11 cellular contexts compared by ENCODE assay signal in the genomic region with DNA sequence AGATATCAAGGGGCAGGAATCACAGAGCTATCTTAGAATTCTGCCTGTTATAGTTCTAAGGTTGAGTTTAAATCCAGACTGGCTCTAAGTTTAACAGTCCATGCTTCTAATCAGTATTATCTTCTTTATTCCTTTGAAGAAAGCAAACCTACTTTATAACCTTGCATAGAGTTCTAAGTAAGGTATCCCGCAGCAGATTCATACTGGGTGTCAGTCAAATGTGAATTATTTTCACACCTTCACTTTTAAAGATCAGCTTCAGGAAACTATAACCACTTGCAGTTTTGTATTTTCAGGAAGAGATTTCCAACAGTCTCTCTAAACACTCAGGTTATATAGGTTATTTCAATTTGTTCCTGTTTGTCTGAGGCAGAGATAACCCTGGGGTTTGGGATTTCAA. TPM values are rescaled to one million over a fixed set of nuclear protein-coding genes. Genes with fewer than 3 reads are reported as not detected.
DNase-seq lines count a peak whose midpoint lies in the region; ATAC-seq, FAIRE-seq and TF ChIP-seq lines count a peak whose summit lies in the region.
"Had no signal": no experiment of that assay in that cellular context is flagged by ENCODE, and none has a peak within 500 bp of the region (broad histone marks: within the 10 kb centered on the region; RNA-seq: fewer than 3 reads in every experiment).

No MANE protein-coding gene starts in this region.

- POLR2A ChIA-PET in naive thymus-derived CD4-positive, alpha-beta T cell (lab: Charles Lee), result interaction anchor here (1.4 kb wide), 1 partner anchor 13 kb away, joined by 3 read pairs; no protein-coding TSS in a partner anchor

- peaks cover 10% of the 10 kb centered on the region; the same call in 1 of the 2 replicates for H3K36me3 ChIP-seq in Karpas-422 (ENCODE audit: insufficient read depth, low read length)
- H3K36me3 ChIP-seq in naive thymus-derived CD4-positive, alpha-beta T cell (ENCODE audit: control insufficient read depth in 2 of 3, insufficient read depth in 3 of 3, low read length in 3 of 3), result peaks cover 0 to 40% (median 19%) of the 10 kb centered on the region in 3 experiments
- peaks cover 0 to 7% (median 0%) of the 10 kb centered on the region in 3 donors for H3K36me3 ChIP-seq in pancreas
- H3K36me3 ChIP-seq in brain microvascular endothelial cell (replicated peaks), result peaks cover 6% of the 10 kb centered on the region

- in situ Hi-C loops in brain microvascular endothelial cell (cut with HindIII; ENCODE audit: low pct_ligation_motif_present, low sequenced_read_pairs), result no loop called here

- FAIRE-seq in pancreas (lab: Jason Lieb, UNC), result no peak

- peaks cover 47% of the 10 kb centered on the region for H3K79me2 ChIP-seq in Karpas-422 (ENCODE audit: low read length)

- H3K4me3 Mint-ChIP-seq in naive thymus-derived CD4-positive, alpha-beta T cell, result peak overlapping the region in 1 of 10 donors; percentile 34

- no peak for DNase-seq in Karpas-422
- DNase-seq in naive thymus-derived CD4-positive, alpha-beta T cell, result no peak
- no peak for DNase-seq in pancreas
- no peak for DNase-seq in stimulated activated CD4-positive, alpha-beta T cell treated with anti-CD3 and anti-CD28 coated beads, Interleukin-12 subunit alpha, Interleukin-12 subunit beta, amount 100 ng/mL, for 4 hours
- no peak for DNase-seq in brain microvascular endothelial cell
- DNase-seq: NCI-H1694, SW 1271 had no signal

- 89 to 93% methylated on average over 1 of the region's 1 CpG for WGBS in pancreas, 2 donors

- CTCF ChIA-PET in naive thymus-derived CD4-positive, alpha-beta T cell (lab: Charles Lee), result interaction anchor here (1.5 to 5.3 kb wide), 2 partner anchors 15 to 32 kb away, joined by 3 to 28 read pairs; no protein-coding TSS in a partner anchor

- H3K27ac ChIP-seq in Karpas-422 (ENCODE audit: low read length) (peak overlapping the region; percentile 89), pancreas (no peak overlapping the region), brain microvascular endothelial cell (no peak overlapping the region)
- no peak overlapping the region for H3K27ac ChIP-seq in naive thymus-derived CD4-positive, alpha-beta T cell (ENCODE audit: low read depth, low read length)

- H3K9ac ChIP-seq in Karpas-422 (ENCODE audit: low read length), result peak overlapping the region; percentile 26; the same call in 1 of the 2 replicates

- H2AFZ ChIP-seq in Karpas-422 (ENCODE audit: low read length), result no peak overlapping the region

- peaks cover 0 to 48% (median 37%) of the 10 kb centered on the region in 5 donors for H3K36me3 Mint-ChIP-seq in naive thymus-derived CD4-positive, alpha-beta T cell

- H3K4me1 ChIP-seq in Karpas-422 (ENCODE audit: low read length) (peaks cover 53% of the 10 kb centered on the region), pancreas (no peaks in the 10 kb centered on the region)
- peaks cover 16 to 26% of the 10 kb centered on the region in 2 donors for H3K4me1 ChIP-seq in naive thymus-derived CD4-positive, alpha-beta T cell (ENCODE audit: control insufficient read depth in 2 of 2, insufficient read depth in 2 of 2, low read length in 2 of 2)

- peak; percentile 11 for ATAC-seq in GM19043 (IDR thresholded peaks at IDR 0.05; ENCODE audit: low read depth, unreplicated experiment)
- peak; percentile 9 for ATAC-seq in HG02678 (IDR thresholded peaks at IDR 0.05; ENCODE audit: unreplicated experiment)
- peak; percentile 6 for ATAC-seq in naive thymus-derived CD4-positive, alpha-beta T cell
- no peak for ATAC-seq in pancreas
- ATAC-seq: left lobe of liver had no signal

- H3K4me3 ChIP-seq in Karpas-422 (ENCODE audit: low read length), result peak overlapping the region; percentile 24; the same call in 1 of the 2 replicates
- H3K4me3 ChIP-seq in naive thymus-derived CD4-positive, alpha-beta T cell (ENCODE audit: low read length), result no peak overlapping the region
- H3K4me3 ChIP-seq in pancreas, result no peak overlapping the region
- no peak overlapping the region for H3K4me3 ChIP-seq in brain microvascular endothelial cell (ENCODE audit: low read depth, low read length)
- H3K4me3 ChIP-seq: skin epidermis had no signal

- H3K27ac Mint-ChIP-seq in naive thymus-derived CD4-positive, alpha-beta T cell, result peak overlapping the region in 3 of 9 donors; percentile 52 to 60 (median 54)

- peak overlapping the region; percentile 51 for H3K4me2 ChIP-seq in Karpas-422 (ENCODE audit: low read depth, low read length, poor library complexity, severe bottlenecking)

- peaks cover 23 to 60% (median 42%) of the 10 kb centered on the region in 7 donors for H3K4me1 Mint-ChIP-seq in naive thymus-derived CD4-positive, alpha-beta T cell

- no peaks in the 10 kb centered on the region for H3K27me3 ChIP-seq in Karpas-422 (ENCODE audit: low read length)
- no peaks in the 10 kb centered on the region for H3K27me3 ChIP-seq in naive thymus-derived CD4-positive, alpha-beta T cell (ENCODE audit: control insufficient read depth in 2 of 2, insufficient read depth in 2 of 2, low read length in 2 of 2)
- H3K27me3 ChIP-seq in pancreas, result no peaks in the 10 kb centered on the region
- no peaks in the 10 kb centered on the region for H3K27me3 ChIP-seq in brain microvascular endothelial cell (replicated peaks)

- no peaks in the 10 kb centered on the region for H3K9me2 ChIP-seq in Karpas-422 (replicated peaks; ENCODE audit: insufficient read depth, low read length)

- TF ChIP-seq CTCF in pancreas (IDR thresholded peaks at IDR 0.05), result no peak
- TF ChIP-seq CTCF in brain microvascular endothelial cell (IDR thresholded peaks at IDR 0.05; ENCODE audit: low read depth, low read length, missing control alignments), result no peak

- H3K9me3 ChIP-seq in Karpas-422 (ENCODE audit: low read length) (no peaks in the 10 kb centered on the region), pancreas (no peaks in the 10 kb centered on the region)
- no peaks in the 10 kb centered on the region for H3K9me3 ChIP-seq in naive thymus-derived CD4-positive, alpha-beta T cell (ENCODE audit: control insufficient read depth in 2 of 3, low read length in 3 of 3)

- no peaks in the 10 kb centered on the region for H3K9me3 Mint-ChIP-seq in naive thymus-derived CD4-positive, alpha-beta T cell

- H3K27me3 Mint-ChIP-seq in naive thymus-derived CD4-positive, alpha-beta T cell, result no peaks in the 10 kb centered on the region

- no peaks in the 10 kb centered on the region for H4K20me1 ChIP-seq in Karpas-422 (ENCODE audit: insufficient read depth, low read depth, low read length)

- intact Hi-C loops in naive thymus-derived CD4-positive, alpha-beta T cell (cut with micrococcal nuclease), result loop anchor here (1.0 to 5.0 kb wide), 3 partner anchors 16 to 34 kb away; partner anchors contain the start of gene STAMBPL1 (in 1 of the 2)
- intact Hi-C loops in pancreas (cut with DNase I), result no loop called here

RNA-seq across cellular contexts. Expression of gene STAMBPL1, which starts 21.2 kb away (rescaled TPM):
- 38.5 and 44.8 TPM in 2 replicates for total RNA-seq in Karpas-422 (2014; rRNA removed; shearing (Covaris generic); ENCODE audit: low replicate concordance)
- 10 to 100 TPM; 29.5 to 57.7 (median 38.9) TPM for total RNA-seq in naive thymus-derived CD4-positive, alpha-beta T cell
- polyA plus RNA-seq in naive thymus-derived CD4-positive, alpha-beta T cell, result 10 to 100 TPM; 12.5 to 13.0 TPM
- 1 to 10 TPM; 1.2 to 3.5 (median 2.3) TPM for total RNA-seq in pancreas
- 1 to 10 TPM; 2.2 to 2.7 TPM for polyA plus RNA-seq in pancreas

RNA-seq across cellular contexts. Expression of gene ANKRD22, which starts 49.6 kb away (rescaled TPM):
- not detected in 2 replicates for total RNA-seq in Karpas-422 (2014; rRNA removed; shearing (Covaris generic); ENCODE audit: low replicate concordance)
- under 1 TPM in 4 of 5 experiments, not detected in 1; 0.32 to 0.59 (median 0.40) TPM for total RNA-seq in naive thymus-derived CD4-positive, alpha-beta T cell
- polyA plus RNA-seq in naive thymus-derived CD4-positive, alpha-beta T cell, result 1 to 10 TPM in 1 of 2 donors, under 1 TPM in 1; 0.54 to 1.2 TPM
- total RNA-seq in pancreas, result 10 to 100 TPM in 1 of 6 donors, 1 to 10 TPM in 5; 2.3 to 17.4 (median 4.3) TPM
- 1 to 10 TPM; 3.4 to 3.6 TPM for polyA plus RNA-seq in pancreas
- total RNA-seq: left lobe of liver had no signal

RNA-seq across cellular contexts. Expression of gene ACTA2, which starts 51.4 kb away (rescaled TPM):
- total RNA-seq in Karpas-422 (2014; rRNA removed; shearing (Covaris generic); ENCODE audit: low replicate concordance), result 0.61 and 1.3 TPM in 2 replicates
- total RNA-seq in naive thymus-derived CD4-positive, alpha-beta T cell, result 10 to 100 TPM in 1 of 5 experiments, 1 to 10 TPM in 3, under 1 TPM in 1; 0.56 to 12.0 (median 1.3) TPM
- 1 to 10 TPM in 1 of 2 donors, under 1 TPM in 1; 0.92 to 2.2 TPM for polyA plus RNA-seq in naive thymus-derived CD4-positive, alpha-beta T cell
- 10 to 100 TPM in 4 of 6 donors, 1 to 10 TPM in 2; 8.1 to 78.7 (median 17.5) TPM for total RNA-seq in pancreas
- polyA plus RNA-seq in pancreas, result 10 to 100 TPM; 58.0 to 78.4 TPM

Comparison
In these comparisons a context has a peak if more than half of its experiments do, and no peak if none do; other contexts are left out.
1. ATAC-seq: peak in GM19043 (single experiment), HG02678 (single experiment) and naive thymus-derived CD4-positive, alpha-beta T cell (single experiment); none in pancreas (0 of 4).
2. intact Hi-C loops: an anchor here in naive thymus-derived CD4-positive, alpha-beta T cell (1.0 to 5.0 kb wide); none called in pancreas.